Comparison of ENCODE assay signal across 8 cellular contexts in genomic region chr5:392431-392988, GRCh38. TPM values are rescaled to one million over a fixed set of nuclear protein-coding genes. Genes with fewer than 3 reads are reported as not detected.
DNase-seq lines count a peak whose midpoint lies in the region; ATAC-seq and TF ChIP-seq lines count a peak whose summit lies in the region.

No MANE protein-coding gene starts in this region.

- peak overlapping the region; percentile 80 for H3K4me3 Mint-ChIP-seq in activated naive CD8-positive, alpha-beta T cell treated with anti-CD3 and anti-CD28 coated beads for 36 hours

- H4K20me1 ChIP-seq in SU-DHL-6 (ENCODE audit: low read depth, low read length) = no peaks in the 10 kb centered on the region

- H3K79me2 ChIP-seq in SU-DHL-6 (ENCODE audit: insufficient read depth, low read length) = no peaks in the 10 kb centered on the region

- TF ChIP-seq CTCF in SU-DHL-6 (IDR thresholded peaks at IDR 0.05; ENCODE audit: insufficient read depth, low read length, poor library complexity, severe bottlenecking) = no peak

- H3K9me2 ChIP-seq in SU-DHL-6 (replicated peaks; ENCODE audit: insufficient read depth, low read length) = no peaks in the 10 kb centered on the region

- H3K9me3 Mint-ChIP-seq in activated naive CD8-positive, alpha-beta T cell treated with anti-CD3 and anti-CD28 coated beads for 36 hours = no peaks in the 10 kb centered on the region

- H3K9me3 ChIP-seq in SU-DHL-6 (ENCODE audit: insufficient read depth, low read length) = no peaks in the 10 kb centered on the region

- peak; percentile 93 for ATAC-seq in HG03066 (IDR thresholded peaks at IDR 0.05; ENCODE audit: low read depth, unreplicated experiment)

- H3K4me2 ChIP-seq in SU-DHL-6 (ENCODE audit: low read depth, low read length, poor library complexity, severe bottlenecking) = peak overlapping the region; percentile 53

- peak overlapping the region; percentile 95 for H3K27ac ChIP-seq in SU-DHL-6 (ENCODE audit: low read depth, low read length)

- peak overlapping the region; percentile 93 for H3K27ac Mint-ChIP-seq in activated naive CD8-positive, alpha-beta T cell treated with anti-CD3 and anti-CD28 coated beads for 36 hours

- no peaks in the 10 kb centered on the region for H3K36me3 ChIP-seq in SU-DHL-6 (ENCODE audit: low read length)

- peak overlapping the region; percentile 5 for H3K4me3 ChIP-seq in SU-DHL-6 (ENCODE audit: insufficient read depth, low read length, poor library complexity, severe bottlenecking)

- H2AFZ ChIP-seq in SU-DHL-6 (ENCODE audit: low read depth, low read length, severe bottlenecking) = peak overlapping the region; percentile 38

- H3F3A ChIP-seq in SU-DHL-6 (ENCODE audit: insufficient read depth) = peaks cover 11% of the 10 kb centered on the region

- peak overlapping the region; percentile 50 for H3K9ac ChIP-seq in SU-DHL-6 (ENCODE audit: low read length)

- peaks cover 36% of the 10 kb centered on the region for H3K4me1 Mint-ChIP-seq in activated naive CD8-positive, alpha-beta T cell treated with anti-CD3 and anti-CD28 coated beads for 36 hours

- peaks cover 3% of the 10 kb centered on the region for H3K27me3 Mint-ChIP-seq in activated naive CD8-positive, alpha-beta T cell treated with anti-CD3 and anti-CD28 coated beads for 36 hours

- DNase-seq in NCI-H748 (lab: John Stamatoyannopoulos, UW; ENCODE audit: unreplicated experiment) = peak; percentile 47
- no peak for DNase-seq in NCI-H748 treated with DMSO at 0.1 percent for 48 hours (lab: John Stamatoyannopoulos, UW)
- peak; percentile 90 for DNase-seq in activated naive CD8-positive, alpha-beta T cell treated with anti-CD3 and anti-CD28 coated beads for 36 hours
- DNase-seq in stimulated activated CD4-positive, alpha-beta T cell treated with anti-CD3 and anti-CD28 coated beads, Interleukin-12 subunit alpha, Interleukin-12 subunit beta, amount 100 ng/mL, for 24 hours (ENCODE audit: low read depth in 2 of 2) = peak; percentile 68 to 82
- no peak for DNase-seq in C1 segment of cervical spinal cord (lab: John Stamatoyannopoulos, UW)
- DNase-seq in superior temporal gyrus (ENCODE audit: extremely low spot score) = no peak

- peaks cover 36% of the 10 kb centered on the region for H3K36me3 Mint-ChIP-seq in activated naive CD8-positive, alpha-beta T cell treated with anti-CD3 and anti-CD28 coated beads for 36 hours

- no peaks in the 10 kb centered on the region for H3K27me3 ChIP-seq in SU-DHL-6 (ENCODE audit: low read length)

RNA-seq across cellular contexts. Expression of gene EXOC3, which starts 50.5 kb away (rescaled TPM):
- 10 to 100 TPM; 58.2 to 61.2 TPM for total RNA-seq in activated naive CD8-positive, alpha-beta T cell treated with anti-CD3 and anti-CD28 coated beads for 36 hours

Comparison
In these comparisons a context has a peak if more than half of its experiments do, and no peak if none do; other contexts are left out.
1. DNase-seq: peak in NCI-H748 (single experiment), activated naive CD8-positive, alpha-beta T cell treated with anti-CD3 and anti-CD28 coated beads for 36 hours (single experiment) and stimulated activated CD4-positive, alpha-beta T cell treated with anti-CD3 and anti-CD28 coated beads, Interleukin-12 subunit alpha, Interleukin-12 subunit beta, amount 100 ng/mL, for 24 hours (2 of 2); none in NCI-H748 treated with DMSO at 0.1 percent for 48 hours (single experiment), C1 segment of cervical spinal cord (0 of 14) and superior temporal gyrus (single experiment).